1 cellular context compared by ENCODE assay signal in the genomic region with DNA sequence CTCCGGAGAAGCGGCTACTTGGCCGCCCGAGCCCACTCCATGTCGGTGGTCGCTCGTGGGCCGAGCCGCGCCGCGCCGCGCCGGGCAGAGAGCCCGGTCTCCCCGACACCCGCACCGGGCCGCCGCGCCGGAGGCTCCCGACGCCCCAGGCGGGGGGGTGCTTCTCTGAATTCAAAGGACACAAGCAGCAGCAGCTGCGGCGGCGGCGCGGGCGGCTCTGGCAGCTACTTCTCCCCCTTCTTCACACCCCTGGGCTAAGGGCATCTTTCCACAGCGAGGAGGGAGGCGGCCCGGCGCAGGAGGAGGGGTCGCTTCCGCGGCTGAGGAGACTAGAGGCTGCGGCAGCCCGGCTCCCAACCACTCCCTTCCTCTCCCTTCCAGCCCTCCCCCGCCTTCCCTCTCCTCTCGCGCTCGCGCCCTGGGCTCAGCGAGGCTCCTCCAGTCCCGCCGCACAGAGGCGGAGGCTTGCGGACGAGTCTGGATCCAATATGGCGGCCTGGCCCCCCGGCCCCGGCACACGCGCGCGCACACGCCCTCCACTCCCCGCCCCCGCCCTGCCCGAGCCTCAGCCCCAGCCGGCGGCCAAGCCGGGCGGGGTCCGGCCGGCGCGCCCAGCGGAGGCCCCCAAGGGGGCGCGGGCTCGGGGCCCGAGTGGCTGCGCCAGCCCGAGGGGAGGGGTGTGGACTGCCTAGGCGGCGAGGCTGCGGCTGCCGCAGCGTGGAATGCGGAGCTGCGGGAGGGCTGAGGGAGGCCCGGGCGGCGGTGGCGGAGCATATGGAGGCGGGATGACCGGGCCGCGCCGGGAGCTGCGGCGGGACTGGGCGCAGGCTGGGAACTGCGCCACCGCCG.
TF ChIP-seq lines count a peak whose summit lies in the region.

A gene with protein sequence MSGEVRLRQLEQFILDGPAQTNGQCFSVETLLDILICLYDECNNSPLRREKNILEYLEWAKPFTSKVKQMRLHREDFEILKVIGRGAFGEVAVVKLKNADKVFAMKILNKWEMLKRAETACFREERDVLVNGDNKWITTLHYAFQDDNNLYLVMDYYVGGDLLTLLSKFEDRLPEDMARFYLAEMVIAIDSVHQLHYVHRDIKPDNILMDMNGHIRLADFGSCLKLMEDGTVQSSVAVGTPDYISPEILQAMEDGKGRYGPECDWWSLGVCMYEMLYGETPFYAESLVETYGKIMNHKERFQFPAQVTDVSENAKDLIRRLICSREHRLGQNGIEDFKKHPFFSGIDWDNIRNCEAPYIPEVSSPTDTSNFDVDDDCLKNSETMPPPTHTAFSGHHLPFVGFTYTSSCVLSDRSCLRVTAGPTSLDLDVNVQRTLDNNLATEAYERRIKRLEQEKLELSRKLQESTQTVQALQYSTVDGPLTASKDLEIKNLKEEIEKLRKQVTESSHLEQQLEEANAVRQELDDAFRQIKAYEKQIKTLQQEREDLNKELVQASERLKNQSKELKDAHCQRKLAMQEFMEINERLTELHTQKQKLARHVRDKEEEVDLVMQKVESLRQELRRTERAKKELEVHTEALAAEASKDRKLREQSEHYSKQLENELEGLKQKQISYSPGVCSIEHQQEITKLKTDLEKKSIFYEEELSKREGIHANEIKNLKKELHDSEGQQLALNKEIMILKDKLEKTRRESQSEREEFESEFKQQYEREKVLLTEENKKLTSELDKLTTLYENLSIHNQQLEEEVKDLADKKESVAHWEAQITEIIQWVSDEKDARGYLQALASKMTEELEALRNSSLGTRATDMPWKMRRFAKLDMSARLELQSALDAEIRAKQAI (N-terminal part only) (minus strand): TSS at position 490 of the 849 bp plus-strand sequence. CDS start 1,310 bp downstream, outside the sequence.

TF ChIP-seq in neural cell, 6 proteins besides CTCF, POLR2A, EP300 and RAD21 (continued from another document):
- TF ChIP-seq, protein P1, sequence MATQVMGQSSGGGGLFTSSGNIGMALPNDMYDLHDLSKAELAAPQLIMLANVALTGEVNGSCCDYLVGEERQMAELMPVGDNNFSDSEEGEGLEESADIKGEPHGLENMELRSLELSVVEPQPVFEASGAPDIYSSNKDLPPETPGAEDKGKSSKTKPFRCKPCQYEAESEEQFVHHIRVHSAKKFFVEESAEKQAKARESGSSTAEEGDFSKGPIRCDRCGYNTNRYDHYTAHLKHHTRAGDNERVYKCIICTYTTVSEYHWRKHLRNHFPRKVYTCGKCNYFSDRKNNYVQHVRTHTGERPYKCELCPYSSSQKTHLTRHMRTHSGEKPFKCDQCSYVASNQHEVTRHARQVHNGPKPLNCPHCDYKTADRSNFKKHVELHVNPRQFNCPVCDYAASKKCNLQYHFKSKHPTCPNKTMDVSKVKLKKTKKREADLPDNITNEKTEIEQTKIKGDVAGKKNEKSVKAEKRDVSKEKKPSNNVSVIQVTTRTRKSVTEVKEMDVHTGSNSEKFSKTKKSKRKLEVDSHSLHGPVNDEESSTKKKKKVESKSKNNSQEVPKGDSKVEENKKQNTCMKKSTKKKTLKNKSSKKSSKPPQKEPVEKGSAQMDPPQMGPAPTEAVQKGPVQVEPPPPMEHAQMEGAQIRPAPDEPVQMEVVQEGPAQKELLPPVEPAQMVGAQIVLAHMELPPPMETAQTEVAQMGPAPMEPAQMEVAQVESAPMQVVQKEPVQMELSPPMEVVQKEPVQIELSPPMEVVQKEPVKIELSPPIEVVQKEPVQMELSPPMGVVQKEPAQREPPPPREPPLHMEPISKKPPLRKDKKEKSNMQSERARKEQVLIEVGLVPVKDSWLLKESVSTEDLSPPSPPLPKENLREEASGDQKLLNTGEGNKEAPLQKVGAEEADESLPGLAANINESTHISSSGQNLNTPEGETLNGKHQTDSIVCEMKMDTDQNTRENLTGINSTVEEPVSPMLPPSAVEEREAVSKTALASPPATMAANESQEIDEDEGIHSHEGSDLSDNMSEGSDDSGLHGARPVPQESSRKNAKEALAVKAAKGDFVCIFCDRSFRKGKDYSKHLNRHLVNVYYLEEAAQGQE (IDR thresholded peaks at IDR 0.05; ENCODE audit: borderline replicate concordance), result peak; percentile 28
TF ChIP-seq in neural cell: peak in this region for 4.
